In genomic region chr6:42748241-42748898, GRCh38 we compare ENCODE assay signal across 10 cellular contexts. TPM values are rescaled to one million over a fixed set of nuclear protein-coding genes. Genes with fewer than 3 reads are reported as not detected.
DNase-seq lines count a peak whose midpoint lies in the region; ATAC-seq, FAIRE-seq and TF ChIP-seq lines count a peak whose summit lies in the region.
"Had no signal": no experiment of that assay in that cellular context is flagged by ENCODE, and none has a peak within 500 bp of the region (broad histone marks: within the 10 kb centered on the region; RNA-seq: fewer than 3 reads in every experiment).

No MANE protein-coding gene starts in this region.

- H3K4me3 ChIP-seq in GM12865 (ENCODE audit: low read depth, low read length) = peak overlapping the region; percentile 87
- peak overlapping the region in 1 of 4 experiments; percentile 88; a peak in 2 of 8 replicates for H3K4me3 ChIP-seq in H1 (ENCODE audit: extremely low read depth in 1 of 4, insufficient read depth in 2 of 4, low read depth in 3 of 4, low read length in 4 of 4)
- peak overlapping the region; percentile 97 for H3K4me3 ChIP-seq in psoas muscle

- ATAC-seq in psoas muscle (no peak), GM18873 (IDR thresholded peaks at IDR 0.05; ENCODE audit: low FRiP score, unreplicated experiment) (no peak)

- no peak overlapping the region for H2AK5ac ChIP-seq in H1 (ENCODE audit: low read depth, low read length)

- CTCF ChIA-PET in H1 (lab: Charles Lee; ENCODE audit: partially characterized antibody) = interaction anchor here (0.5 to 2.1 kb wide), 5 partner anchors 10 to 197 kb away, joined by 3 to 9 read pairs (median 5); no protein-coding TSS in a partner anchor

- no peak overlapping the region for H3K56ac ChIP-seq in H1 (replicated peaks; ENCODE audit: insufficient read length, low read depth, low read length)

- TF ChIP-seq POLR2A in H1 (IDR thresholded peaks at IDR 0.05; ENCODE audit: control extremely low read depth in 1 of 2, low read depth in 2 of 2, low read length in 2 of 2) = no peak

- H4K5ac ChIP-seq in H1 (ENCODE audit: insufficient read length, low read depth, low read length) = peak overlapping the region; percentile 16

- H3K23me2 ChIP-seq in H1 (ENCODE audit: low read depth, low read length) = peaks cover 13% of the 10 kb centered on the region

- H2BK120ac ChIP-seq in H1 (replicated peaks; ENCODE audit: low read depth, low read length) = no peak overlapping the region

- H2BK15ac ChIP-seq in H1 (ENCODE audit: low read length) = no peak overlapping the region

- no peak overlapping the region for H3K9ac ChIP-seq in H1 (replicated peaks in 1 of 4; ENCODE audit: extremely low read depth in 1 of 4, low read depth in 3 of 4, low read length in 3 of 4)

- no peak overlapping the region for H3K4ac ChIP-seq in H1 (replicated peaks; ENCODE audit: insufficient read length, low read depth, low read length)

- no peak for TF ChIP-seq EP300 in H1 (IDR thresholded peaks at IDR 0.05; ENCODE audit: borderline replicate concordance in 1 of 2, low read depth in 2 of 2, low read length in 2 of 2)

- no peak overlapping the region for H3K27ac ChIP-seq in H1 (ENCODE audit: low read depth, low read length)
- H3K27ac ChIP-seq in psoas muscle = peak overlapping the region; percentile 99

- TF ChIP-seq RAD21 in H1 (IDR thresholded peaks at IDR 0.05 in 1 of 2, conservative IDR thresholded peaks at IDR 0.05 in 1 of 2; ENCODE audit: low read depth in 2 of 2, low read length in 2 of 2) = no peak

- POLR2A ChIA-PET in H1 (lab: Charles Lee; ENCODE audit: partially characterized antibody) = interaction anchor here (0.8 to 17.0 kb wide), 11 partner anchors 8 to 397 kb away, joined by 3 to 277 read pairs (median 3); partner anchors contain the start of gene BICRAL

- peaks cover 5 to 7% (median 6%) of the 10 kb centered on the region in 4 experiments; a peak in 6 of 7 replicates for H3K4me1 ChIP-seq in H1 (replicated peaks in 1 of 4; ENCODE audit: control insufficient read depth in 3 of 4, insufficient read depth in 4 of 4, low read length in 3 of 4)
- H3K4me1 ChIP-seq in psoas muscle = peaks cover 27% of the 10 kb centered on the region

- WGBS in H1 (ENCODE audit: extremely low coverage in 1 of 2, insufficient coverage in 1 of 2, insufficient read length in 1 of 2, insufficient replicate concordance in 2 of 2, low coverage in 1 of 2, low lambda C conversion rate in 2 of 2, missing lambda C conversion rate in 1 of 2), 2 experiments = 75% methylated on average over 7 of the region's 7 CpGs; no CpG with 5 or more reads in 1 of the 2 experiments
- WGBS in psoas muscle, 3 donors = 47 to 61% (median 53%) methylated on average over 7 of the region's 7 CpGs

- no peak overlapping the region for H3K18ac ChIP-seq in H1 (ENCODE audit: extremely low read depth, low read length)

- H2BK12ac ChIP-seq in H1 (ENCODE audit: low read depth, low read length) = no peak overlapping the region

- H4K91ac ChIP-seq in H1 (replicated peaks; ENCODE audit: insufficient read length, low read length) = no peak overlapping the region

- intact Hi-C loops in psoas muscle (cut with DNase I) = loop anchor here in 1 of 2 donors (2.0 kb wide), 1 partner anchor 28 kb away; no protein-coding TSS in a partner anchor

- peaks cover 5 to 6% of the 10 kb centered on the region in 2 experiments for H4K20me1 ChIP-seq in H1 (replicated peaks in 1 of 2; ENCODE audit: control insufficient read depth in 1 of 2, insufficient read depth in 2 of 2, low read length in 2 of 2)

- H2AFZ ChIP-seq in H1 (ENCODE audit: low read length) = no peak overlapping the region

- no peak for DNase-seq in GM12865 (ENCODE audit: low read depth)
- DNase-seq in OCI-M1 (lab: John Stamatoyannopoulos, UW) = peak; percentile 70
- no peak for DNase-seq in H1 (ENCODE audit: low read depth in 1 of 2, low spot score in 2 of 2)
- no peak for DNase-seq in psoas muscle
- DNase-seq in HCEC 1CT = no peak
- DNase-seq in AG20443 (ENCODE audit: low spot score) = no peak
- DNase-seq: NCI-H1694 had no signal

- H3K4me2 ChIP-seq in H1 (ENCODE audit: insufficient read depth in 1 of 2, low read depth in 2 of 2, low read length in 2 of 2) = peak overlapping the region in 1 of 2 experiments; percentile 88; a peak in 1 of 4 replicates

- TF ChIP-seq CTCF in GM12865 (IDR thresholded peaks at IDR 0.05; ENCODE audit: insufficient read depth, low read depth, low read length, missing control alignments) (no peak), H1 (IDR thresholded peaks at IDR 0.05; ENCODE audit: control extremely low read depth in 1 of 3, insufficient read depth in 1 of 3, low read depth in 1 of 3, low read length in 3 of 3) (no peak), psoas muscle (IDR thresholded peaks at IDR 0.05) (no peak)

- H3K79me2 ChIP-seq in H1 (ENCODE audit: control insufficient read depth in 1 of 2, insufficient read depth in 2 of 2, low read length in 2 of 2) = peaks cover 0 to 30% of the 10 kb centered on the region in 2 experiments; a peak in 3 of 4 replicates

- no peak overlapping the region for H3K14ac ChIP-seq in H1 (ENCODE audit: insufficient read length)

- H3K9me3 ChIP-seq in H1 (ENCODE audit: insufficient read depth in 2 of 2, low read depth in 1 of 2, low read length in 1 of 2) (no peaks in the 10 kb centered on the region), psoas muscle (no peaks in the 10 kb centered on the region)

- H3K36me3 ChIP-seq in H1 (ENCODE audit: control insufficient read depth in 2 of 4, insufficient read depth in 4 of 4, low read length in 3 of 4) (no peaks in the 10 kb centered on the region), psoas muscle (ENCODE audit: insufficient read depth in 1 of 2, low read depth in 1 of 2) (no peaks in the 10 kb centered on the region)

- H2BK20ac ChIP-seq in H1 (ENCODE audit: low read length) = no peak overlapping the region

- no peak overlapping the region for H4K8ac ChIP-seq in H1 (ENCODE audit: extremely low read depth, insufficient read depth, low read length)

- H3K79me1 ChIP-seq in H1 (ENCODE audit: low read depth, low read length) = peaks cover 8% of the 10 kb centered on the region; the same call in 1 of the 2 replicates

- H2BK5ac ChIP-seq in H1 (ENCODE audit: low read depth, low read length) = no peak overlapping the region

- no peak overlapping the region for H3K23ac ChIP-seq in H1 (ENCODE audit: insufficient read length)

- H3K27me3 ChIP-seq in H1 (replicated peaks in 1 of 4; ENCODE audit: control insufficient read depth in 3 of 4, extremely low read depth in 1 of 4, insufficient read depth in 3 of 4, low read length in 3 of 4) (no peaks in the 10 kb centered on the region), psoas muscle (ENCODE audit: insufficient read depth in 3 of 3, low read length in 2 of 3) (no peaks in the 10 kb centered on the region)

- FAIRE-seq in H1 (lab: Jason Lieb, UNC) = no peak
- FAIRE-seq: GM18507, islet of Langerhans had no signal

TF ChIP-seq in H1, 55 proteins besides CTCF, POLR2A, EP300 and RAD21:
- TF ChIP-seq JUN (IDR thresholded peaks at IDR 0.05; ENCODE audit: low read depth, low read length) = no peak
- TF ChIP-seq, protein P1, sequence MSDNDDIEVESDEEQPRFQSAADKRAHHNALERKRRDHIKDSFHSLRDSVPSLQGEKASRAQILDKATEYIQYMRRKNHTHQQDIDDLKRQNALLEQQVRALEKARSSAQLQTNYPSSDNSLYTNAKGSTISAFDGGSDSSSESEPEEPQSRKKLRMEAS (IDR thresholded peaks at IDR 0.05) = no peak
- TF ChIP-seq FOSL1 (IDR thresholded peaks at IDR 0.05; ENCODE audit: insufficient read depth, low read depth, low read length) = no peak
- TF ChIP-seq CBX8 (IDR thresholded peaks at IDR 0.05; ENCODE audit: borderline replicate concordance, low read depth, low read length) = no peak
- TF ChIP-seq RFX5 (IDR thresholded peaks at IDR 0.05; ENCODE audit: borderline replicate concordance, low read depth, low read length) = no peak
- TF ChIP-seq BACH1 (IDR thresholded peaks at IDR 0.05; ENCODE audit: low read length) = no peak

RNA-seq across cellular contexts. Expression of gene TBCC, which starts 2.5 kb away (rescaled TPM):
- total RNA-seq in H1 (2021; fragmentation: NEBNext Ultra II Directional; extraction: Animal tissue kit (Norgen Biotek cat#: 25700)) = 25.5 and 27.3 TPM in 2 replicates
- polyA plus RNA-seq in H1 (2011; rRNA removed) (22.7 and 28.9 TPM in 2 replicates), psoas muscle (10 to 100 TPM; 13.1 to 41.3 (median 29.8) TPM)
- 24.6 TPM for polyA plus RNA-seq in H1 (2011; cell fraction: cytosol; rRNA removed)
- polyA plus RNA-seq in H1 (2011; cell fraction: nucleus; rRNA removed) = 20.6 TPM
- 22.5 to 26.8 TPM (median 24.3 TPM) in 4 replicates for polyA plus RNA-seq in H1 (2012, experiment 1 of 2)
- polyA plus RNA-seq in H1 (2012, experiment 2 of 2) = 31.6 TPM
- 21.4 TPM for polyA plus RNA-seq in H1 (2013, experiment 1 of 2)
- 21.0 TPM for polyA plus RNA-seq in H1 (2013, experiment 2 of 2)
- 6.4 and 12.0 TPM in 2 replicates for polyA minus RNA-seq in H1 (2011; rRNA and poly(A)+ RNA removed)
- polyA minus RNA-seq in H1 (2011; cell fraction: cytosol; rRNA and poly(A)+ RNA removed) = 9.9 TPM
- 15.3 TPM for polyA minus RNA-seq in H1 (2011; cell fraction: nucleus; rRNA and poly(A)+ RNA removed)
- 10 to 100 TPM; 17.0 to 26.9 (median 18.9) TPM for total RNA-seq in psoas muscle

RNA-seq across cellular contexts. Expression of gene PRPH2, which starts 26.0 kb away (rescaled TPM):
- total RNA-seq in H1 (2021; fragmentation: NEBNext Ultra II Directional; extraction: Animal tissue kit (Norgen Biotek cat#: 25700)) = 0.61 and 0.65 TPM in 2 replicates
- polyA plus RNA-seq in H1 (2011; rRNA removed) (0.23 and 0.33 TPM in 2 replicates), psoas muscle (1 to 10 TPM in 1 of 3 donors, under 1 TPM in 2; 0.13 to 2.8 (median 0.66) TPM)
- polyA plus RNA-seq in H1 (2011; cell fraction: cytosol; rRNA removed) = 0.44 TPM
- 0.56 TPM for polyA plus RNA-seq in H1 (2011; cell fraction: nucleus; rRNA removed)
- polyA plus RNA-seq in H1 (2012, experiment 1 of 2) = 0.32 to 0.58 TPM (median 0.48 TPM) in 4 replicates
- polyA plus RNA-seq in H1 (2012, experiment 2 of 2) = 0.10 TPM
- 0.51 TPM for polyA plus RNA-seq in H1 (2013, experiment 1 of 2)
- 0.42 TPM for polyA plus RNA-seq in H1 (2013, experiment 2 of 2)
- polyA minus RNA-seq in H1 (2011; rRNA and poly(A)+ RNA removed) = 0.73 and 1.5 TPM in 2 replicates
- 0.37 TPM for polyA minus RNA-seq in H1 (2011; cell fraction: cytosol; rRNA and poly(A)+ RNA removed)
- polyA minus RNA-seq in H1 (2011; cell fraction: nucleus; rRNA and poly(A)+ RNA removed) = 0.30 TPM
- 1 to 10 TPM; 1.8 to 4.9 (median 3.1) TPM for total RNA-seq in psoas muscle

RNA-seq across cellular contexts. Expression of gene BICRAL, which starts 33.5 kb away (rescaled TPM):
- 12.2 and 12.7 TPM in 2 replicates for total RNA-seq in H1 (2021; fragmentation: NEBNext Ultra II Directional; extraction: Animal tissue kit (Norgen Biotek cat#: 25700))
- polyA plus RNA-seq in H1 (2011; rRNA removed) (6.9 and 9.4 TPM in 2 replicates), psoas muscle (1 to 10 TPM; 2.8 to 5.0 (median 2.9) TPM)
- polyA plus RNA-seq in H1 (2011; cell fraction: cytosol; rRNA removed) = 7.6 TPM
- 6.5 TPM for polyA plus RNA-seq in H1 (2011; cell fraction: nucleus; rRNA removed)
- 4.7 to 6.8 TPM (median 5.4 TPM) in 4 replicates for polyA plus RNA-seq in H1 (2012, experiment 1 of 2)
- polyA plus RNA-seq in H1 (2012, experiment 2 of 2) = 0.54 TPM
- 5.9 TPM for polyA plus RNA-seq in H1 (2013, experiment 1 of 2)
- 5.5 TPM for polyA plus RNA-seq in H1 (2013, experiment 2 of 2)
- polyA minus RNA-seq in H1 (2011; rRNA and poly(A)+ RNA removed) = 34.5 and 34.8 TPM in 2 replicates
- polyA minus RNA-seq in H1 (2011; cell fraction: cytosol; rRNA and poly(A)+ RNA removed) = 11.2 TPM
- 14.8 TPM for polyA minus RNA-seq in H1 (2011; cell fraction: nucleus; rRNA and poly(A)+ RNA removed)
- total RNA-seq in psoas muscle = 10 to 100 TPM in 2 of 4 donors, 1 to 10 TPM in 2; 6.2 to 12.2 (median 10.5) TPM
